8 cellular contexts compared by ENCODE assay signal in genomic region chr7:55572378-55573233, GRCh38. TPM values are rescaled to one million over a fixed set of nuclear protein-coding genes. Genes with fewer than 3 reads are reported as not detected.
A peak's percentile ranks its signal among the peaks of the same experiment; 100 is the strongest.
DNase-seq lines count a peak whose midpoint lies in the region; ATAC-seq and TF ChIP-seq lines count a peak whose summit lies in the region.

A gene with protein sequence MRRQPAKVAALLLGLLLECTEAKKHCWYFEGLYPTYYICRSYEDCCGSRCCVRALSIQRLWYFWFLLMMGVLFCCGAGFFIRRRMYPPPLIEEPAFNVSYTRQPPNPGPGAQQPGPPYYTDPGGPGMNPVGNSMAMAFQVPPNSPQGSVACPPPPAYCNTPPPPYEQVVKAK (minus strand): TSS chr7:55572502. CDS start chr7:55572324, 178 bp downstream.

- peaks cover 11 to 20% of the 10 kb centered on the region in 2 donors for H3K36me3 Mint-ChIP-seq in CD14-positive monocyte

- H3K27ac ChIP-seq in mesodermal cell (ENCODE audit: low read depth, low read length, severe bottlenecking) = peak within 1 kb of the TSS; percentile 89

- intact Hi-C loops in CD14-positive monocyte (cut with micrococcal nuclease) = loop anchor here in 1 of 2 donors (5.0 to 10.0 kb wide), 2 partner anchors 65 to 208 kb away; partner anchors contain the start of gene LANCL2

- H3K36me3 ChIP-seq in mesodermal cell (ENCODE audit: control insufficient read depth, insufficient read depth, low read length) = peaks cover 5% of the 10 kb centered on the region

- H3K4me3 ChIP-seq in mesodermal cell (ENCODE audit: extremely low read depth, insufficient read depth, low read length, poor library complexity, severe bottlenecking) = peak within 1 kb of the TSS; percentile 92

- H3K4me3 Mint-ChIP-seq in CD14-positive monocyte = peak within 1 kb of the TSS; percentile 96 to 99

- peak within 1 kb of the TSS; percentile 91 to 98 (median 96) for H3K27ac Mint-ChIP-seq in CD14-positive monocyte

- peaks cover 46% of the 10 kb centered on the region for H3K4me1 Mint-ChIP-seq in CD14-positive monocyte

- ATAC-seq in GM19351 (IDR thresholded peaks at IDR 0.05; ENCODE audit: unreplicated experiment) (peak; percentile 45), HG03457 (IDR thresholded peaks at IDR 0.05; ENCODE audit: unreplicated experiment) (peak; percentile 37)

- DNase-seq in CD14-positive monocyte (ENCODE audit: low spot score) (no peak), NOMO-1 (lab: John Stamatoyannopoulos, UW; ENCODE audit: unreplicated experiment in 2 of 2) (peak; percentile 36 to 66), activated T-cell treated with anti-CD3 and anti-CD28 coated beads for 4 hours (peak; percentile 26), epidermal melanocyte (ENCODE audit: insufficient read length, low spot score) (peak; percentile 79)
- peak; percentile 66 for DNase-seq in stimulated activated CD8-positive, alpha-beta memory T cell treated with anti-CD3 and anti-CD28 coated beads, Interleukin-4, amount 100 ng/mL, for 48 hours

- 0% methylated on average over 49 to 65 of the region's 77 CpGs for WGBS in mesodermal cell (ENCODE audit: insufficient coverage in 2 of 2), 2 experiments

- TF ChIP-seq CTCF in CD14-positive monocyte (IDR thresholded peaks at IDR 0.05) = no peak

- peaks cover 0 to 5% (median 0%) of the 10 kb centered on the region in 7 donors for H3K9me3 Mint-ChIP-seq in CD14-positive monocyte

- H3K27me3 Mint-ChIP-seq in CD14-positive monocyte (ENCODE audit: low read depth in 3 of 3) = peaks cover 11 to 13% (median 11%) of the 10 kb centered on the region in 3 donors

- H3K9me3 ChIP-seq in mesodermal cell (ENCODE audit: control insufficient read depth, low read length) = no peaks in the 10 kb centered on the region

- H3K4me1 ChIP-seq in mesodermal cell (ENCODE audit: control insufficient read depth, insufficient read depth, low read length, poor library complexity, severe bottlenecking) = peaks cover 33% of the 10 kb centered on the region

RNA-seq across cellular contexts. Expression of the gene that starts here (rescaled TPM):
- polyA plus RNA-seq in CD14-positive monocyte = 10 to 100 TPM; 16.7 to 18.0 TPM
- 57.7 TPM for polyA plus RNA-seq in mesodermal cell (2013, experiment 1 of 2)
- 51.7 TPM for polyA plus RNA-seq in mesodermal cell (2013, experiment 2 of 2)
